ENCODE assay signal across 29 cellular contexts in the genomic region with DNA sequence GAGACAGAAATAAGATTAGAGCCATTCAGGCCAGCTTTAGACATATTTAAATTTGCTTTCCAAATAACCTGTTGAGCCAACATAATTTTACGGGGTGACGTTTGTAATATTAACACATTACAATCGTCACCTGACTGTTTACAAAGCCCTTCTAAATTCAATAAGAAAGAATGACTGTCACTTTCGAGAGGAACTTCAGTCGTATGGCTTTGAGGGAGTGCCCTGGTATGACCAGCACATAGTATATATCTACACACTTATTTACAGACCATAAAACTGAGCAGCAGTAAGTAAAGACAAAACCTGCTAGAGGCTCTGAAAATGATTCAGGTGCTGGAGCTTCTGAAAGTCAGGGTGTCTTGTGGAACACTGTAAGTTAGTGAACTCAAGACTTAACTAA.
"Had no signal": no experiment of that assay in that cellular context is flagged by ENCODE, and none has a peak within 500 bp of the region (broad histone marks: within the 10 kb centered on the region; RNA-seq: fewer than 3 reads in every experiment).

No MANE protein-coding gene starts in this region.

- H3K27me3 ChIP-seq: pancreas, tibial nerve, upper lobe of left lung, vagina had no signal

- H3K4me1 Mint-ChIP-seq: immature natural killer cell; mesothelial cell of epicardium; naive thymus-derived CD8-positive, alpha-beta T cell; nephron; neural crest cell; stimulated activated effector memory CD8-positive, alpha-beta T cell treated with anti-CD3 and anti-CD28 coated beads, Interleukin-12 subunit alpha, Interleukin-12 subunit beta, amount 100 ng/mL, for 72 hours; stimulated activated naive CD8-positive, alpha-beta T cell treated with anti-CD3 and anti-CD28 coated beads, Interleukin-15, amount 100 ng/mL, for 72 hours had no signal

- H3K27ac ChIP-seq: left ventricle myocardium inferior, pancreas, prostate gland, skin epidermis, tibial nerve, upper lobe of left lung, vagina had no signal

- H3K4me3 Mint-ChIP-seq: immature natural killer cell; mesothelial cell of epicardium; naive thymus-derived CD8-positive, alpha-beta T cell; nephron; neural crest cell; stimulated activated effector memory CD8-positive, alpha-beta T cell treated with anti-CD3 and anti-CD28 coated beads, Interleukin-12 subunit alpha, Interleukin-12 subunit beta, amount 100 ng/mL, for 72 hours; stimulated activated naive CD8-positive, alpha-beta T cell treated with anti-CD3 and anti-CD28 coated beads, Interleukin-15, amount 100 ng/mL, for 72 hours had no signal

- H3K27ac Mint-ChIP-seq: immature natural killer cell; mesothelial cell of epicardium; naive thymus-derived CD8-positive, alpha-beta T cell; nephron; stimulated activated effector memory CD8-positive, alpha-beta T cell treated with anti-CD3 and anti-CD28 coated beads, Interleukin-12 subunit alpha, Interleukin-12 subunit beta, amount 100 ng/mL, for 72 hours; stimulated activated naive CD8-positive, alpha-beta T cell treated with anti-CD3 and anti-CD28 coated beads, Interleukin-15, amount 100 ng/mL, for 72 hours had no signal

- H3K9me3 ChIP-seq: left ventricle myocardium inferior, pancreas, prostate gland, tibial nerve, upper lobe of left lung, vagina had no signal

- H3K4me1 ChIP-seq: left ventricle myocardium inferior, pancreas, prostate gland, tibial nerve, upper lobe of left lung, vagina had no signal

- H3K4me3 ChIP-seq: left ventricle myocardium inferior, lung, pancreas, prostate gland, skin epidermis, tibial nerve, upper lobe of left lung, vagina had no signal

- ATAC-seq: naive thymus-derived CD8-positive, alpha-beta T cell; pancreas; right cardiac atrium; sciatic nerve; stimulated activated effector memory CD8-positive, alpha-beta T cell treated with anti-CD3 and anti-CD28 coated beads, Interleukin-12 subunit alpha, Interleukin-12 subunit beta, amount 100 ng/mL, for 72 hours; stimulated activated naive CD8-positive, alpha-beta T cell treated with anti-CD3 and anti-CD28 coated beads, Interleukin-15, amount 100 ng/mL, for 72 hours had no signal

- H3K36me3 Mint-ChIP-seq: immature natural killer cell; mesothelial cell of epicardium; naive thymus-derived CD8-positive, alpha-beta T cell; stimulated activated effector memory CD8-positive, alpha-beta T cell treated with anti-CD3 and anti-CD28 coated beads, Interleukin-12 subunit alpha, Interleukin-12 subunit beta, amount 100 ng/mL, for 72 hours had no signal

- H3K9me3 Mint-ChIP-seq: immature natural killer cell; mesothelial cell of epicardium; naive thymus-derived CD8-positive, alpha-beta T cell; nephron; neural crest cell; stimulated activated effector memory CD8-positive, alpha-beta T cell treated with anti-CD3 and anti-CD28 coated beads, Interleukin-12 subunit alpha, Interleukin-12 subunit beta, amount 100 ng/mL, for 72 hours; stimulated activated naive CD8-positive, alpha-beta T cell treated with anti-CD3 and anti-CD28 coated beads, Interleukin-15, amount 100 ng/mL, for 72 hours had no signal

- DNase-seq: hypothalamus; immature natural killer cell; kidney; left ventricle myocardium inferior; mesendoderm; naive thymus-derived CD8-positive, alpha-beta T cell; nucleus accumbens; pancreas; posterior cingulate gyrus; retina; right cardiac atrium; stimulated activated CD4-positive, alpha-beta T cell treated with anti-CD3 and anti-CD28 coated beads, Interleukin-12 subunit alpha, Interleukin-12 subunit beta, amount 100 ng/mL, for 4 hours; stimulated activated CD4-positive, alpha-beta T cell treated with anti-CD3 and anti-CD28 coated beads, Interleukin-15, amount 100 ng/mL, for 24 hours; stimulated activated CD4-positive, alpha-beta T cell treated with anti-CD3 and anti-CD28 coated beads, Interleukin-2, amount 100 ng/mL, for 24 hours; stimulated activated CD4-positive, alpha-beta T cell treated with anti-CD3 and anti-CD28 coated beads, Interleukin-4, amount 100 ng/mL, for 24 hours; stimulated activated naive CD4-positive, alpha-beta T cell treated with Interleukin-2 at 50 U/mL for 16 hours; stimulated activated naive CD8-positive, alpha-beta T cell treated with anti-CD3 and anti-CD28 coated beads, Interleukin-15, amount 100 ng/mL, for 72 hours; substantia nigra; upper lobe of left lung had no signal

- H3K36me3 ChIP-seq: left ventricle myocardium inferior, prostate gland, tibial nerve, upper lobe of left lung, vagina had no signal
